ENCODE assay signal across 1 cellular context in genomic region chr9:19230356-19231125, GRCh38.
TF ChIP-seq lines count a peak whose summit lies in the region.

TSS of gene DENND4C (plus strand) at chr9:19230693. CDS start at chr9:19276175, 45,482 bp downstream.

TF ChIP-seq in K562, 482 proteins besides CTCF, POLR2A, EP300 and RAD21 (continued from another document and continues in another):
- no peak for TF ChIP-seq RBM15 (IDR thresholded peaks at IDR 0.05; ENCODE audit: insufficient read depth, low read length)
- TF ChIP-seq ZBTB11 (CRISPR knock-in tag; IDR thresholded peaks at IDR 0.05), result no peak; a peak in 1 of 6 replicates
- TF ChIP-seq HCFC1 (IDR thresholded peaks at IDR 0.05; ENCODE audit: low read depth, low read length), result no peak
- 0 out of 2 replicates have a peak, but pooled peaks have one; percentile 10 for TF ChIP-seq SOX6 (IDR thresholded peaks at IDR 0.05)
- no peak for TF ChIP-seq ZNF551 (CRISPR knock-in tag; IDR thresholded peaks at IDR 0.05)
- TF ChIP-seq MTA3 (IDR thresholded peaks at IDR 0.05; ENCODE audit: borderline replicate concordance), result 0 out of 2 replicates have a peak, but pooled peaks have one; percentile 49
- TF ChIP-seq ZC3H11A (IDR thresholded peaks at IDR 0.05; ENCODE audit: low read depth, low read length), result no peak
- peak; percentile 61; the same call in 1 of the 2 replicates for TF ChIP-seq GATAD2B (IDR thresholded peaks at IDR 0.05; ENCODE audit: borderline replicate concordance)
- TF ChIP-seq ZNF239 (CRISPR knock-in tag; IDR thresholded peaks at IDR 0.05), result no peak
- TF ChIP-seq ATF7 (IDR thresholded peaks at IDR 0.05), result peak; percentile 59; the same call in 1 of the 2 replicates
- TF ChIP-seq HINFP (tag; conservative IDR thresholded peaks at IDR 0.05; ENCODE audit: low read depth), result no peak
- TF ChIP-seq TAF1 (IDR thresholded peaks at IDR 0.05; ENCODE audit: control insufficient read depth, extremely low read depth, insufficient read depth, low read length, severe bottlenecking), result peak; percentile 72
- TF ChIP-seq NFRKB (IDR thresholded peaks at IDR 0.05; ENCODE audit: low read depth), result no peak
- TF ChIP-seq KAT7 (CRISPR knock-in tag; IDR thresholded peaks at IDR 0.05; ENCODE audit: borderline replicate concordance), result peak; percentile 78; the same call in 1 of the 2 replicates
- no peak for TF ChIP-seq ZFP91 (CRISPR knock-in tag; IDR thresholded peaks at IDR 0.05)
- peak; percentile 30; the same call in 1 of the 2 replicates for TF ChIP-seq KLF13 (tag; IDR thresholded peaks at IDR 0.05; ENCODE audit: borderline replicate concordance, low read depth)
- TF ChIP-seq TFAP4 (CRISPR knock-in tag; IDR thresholded peaks at IDR 0.05; ENCODE audit: borderline replicate concordance), result peak; percentile 62; the same call in 1 of the 2 replicates
- no peak for TF ChIP-seq PKNOX1 (IDR thresholded peaks at IDR 0.05)
- TF ChIP-seq SP2 (IDR thresholded peaks at IDR 0.05; ENCODE audit: extremely low read depth, low read depth, low read length, poor library complexity, severe bottlenecking), result no peak
- TF ChIP-seq ZNF518B (CRISPR knock-in tag; IDR thresholded peaks at IDR 0.05), result no peak
- no peak for TF ChIP-seq NFIX (CRISPR knock-in tag; IDR thresholded peaks at IDR 0.05; ENCODE audit: low read depth)
- TF ChIP-seq MECOM (CRISPR knock-in tag; IDR thresholded peaks at IDR 0.05), result no peak
- TF ChIP-seq SRSF1 (IDR thresholded peaks at IDR 0.05; ENCODE audit: low read depth, low read length), result no peak
- TF ChIP-seq PML (IDR thresholded peaks at IDR 0.05; ENCODE audit: low read length), result no peak
- no peak for TF ChIP-seq FOXA1 (IDR thresholded peaks at IDR 0.05; ENCODE audit: borderline replicate concordance)
- no peak for TF ChIP-seq ZNF12 (CRISPR knock-in tag; IDR thresholded peaks at IDR 0.05)
- no peak for TF ChIP-seq ZNF696 (CRISPR knock-in tag; conservative IDR thresholded peaks at IDR 0.05)
- no peak for TF ChIP-seq ELK1 (CRISPR knock-in tag; IDR thresholded peaks at IDR 0.05)
- peak; percentile 57; the same call in 1 of the 2 replicates for TF ChIP-seq TGIF2 (CRISPR knock-in tag; IDR thresholded peaks at IDR 0.05)
- no peak for TF ChIP-seq ZBTB12 (CRISPR knock-in tag; IDR thresholded peaks at IDR 0.05)
- no peak for TF ChIP-seq ATF4 (CRISPR knock-in tag; IDR thresholded peaks at IDR 0.05)
- no peak for TF ChIP-seq ZNF584 (CRISPR knock-in tag; IDR thresholded peaks at IDR 0.05; ENCODE audit: low read depth)
- TF ChIP-seq NCOA1 (IDR thresholded peaks at IDR 0.05; ENCODE audit: low read depth), result no peak
- no peak for TF ChIP-seq PTTG1 (tag; IDR thresholded peaks at IDR 0.05; ENCODE audit: low read depth)
- no peak for TF ChIP-seq BRD4 (IDR thresholded peaks at IDR 0.05)
- peak; percentile 47 for TF ChIP-seq RB1 (IDR thresholded peaks at IDR 0.05; ENCODE audit: low read depth)
- peak in 1 of 2 experiments; percentile 70; a peak in 2 of 4 replicates for TF ChIP-seq HDAC1 (IDR thresholded peaks at IDR 0.05)
- no peak for TF ChIP-seq BRD9 (IDR thresholded peaks at IDR 0.05; ENCODE audit: low read depth, partially characterized antibody)
- peak; percentile 6 for TF ChIP-seq SAP30 (IDR thresholded peaks at IDR 0.05; ENCODE audit: borderline replicate concordance, insufficient read depth, low read depth, low read length, poor library complexity, severe bottlenecking)
- TF ChIP-seq MEF2D (tag; conservative IDR thresholded peaks at IDR 0.05; ENCODE audit: low read depth), result no peak
- peak; percentile 59; the same call in 1 of the 2 replicates for TF ChIP-seq GABPB1 (CRISPR knock-in tag; IDR thresholded peaks at IDR 0.05)
- TF ChIP-seq TCF15 (CRISPR knock-in tag; IDR thresholded peaks at IDR 0.05), result no peak
- TF ChIP-seq POLR2B (IDR thresholded peaks at IDR 0.05; ENCODE audit: low read depth, partially characterized antibody), result peak; percentile 57
- TF ChIP-seq PHB (CRISPR knock-in tag; IDR thresholded peaks at IDR 0.05), result no peak
- TF ChIP-seq ZNF324 (CRISPR knock-in tag; IDR thresholded peaks at IDR 0.05), result no peak
- no peak for TF ChIP-seq ZNF263 (CRISPR knock-in tag; IDR thresholded peaks at IDR 0.05; ENCODE audit: borderline replicate concordance)
- TF ChIP-seq NCOA4 (IDR thresholded peaks at IDR 0.05; ENCODE audit: partially characterized antibody), result no peak
- no peak for TF ChIP-seq ZBTB9 (CRISPR knock-in tag; IDR thresholded peaks at IDR 0.05)
- 0 out of 2 replicates have a peak, but pooled peaks have one; percentile 12 for TF ChIP-seq JUN (IDR thresholded peaks at IDR 0.05; ENCODE audit: borderline replicate concordance, low read depth, low read length)
- no peak for TF ChIP-seq JUN (CRISPR knock-in tag; IDR thresholded peaks at IDR 0.05; ENCODE audit: borderline replicate concordance)
